Comparison of ENCODE assay signal across 8 cellular contexts in the genomic region with DNA sequence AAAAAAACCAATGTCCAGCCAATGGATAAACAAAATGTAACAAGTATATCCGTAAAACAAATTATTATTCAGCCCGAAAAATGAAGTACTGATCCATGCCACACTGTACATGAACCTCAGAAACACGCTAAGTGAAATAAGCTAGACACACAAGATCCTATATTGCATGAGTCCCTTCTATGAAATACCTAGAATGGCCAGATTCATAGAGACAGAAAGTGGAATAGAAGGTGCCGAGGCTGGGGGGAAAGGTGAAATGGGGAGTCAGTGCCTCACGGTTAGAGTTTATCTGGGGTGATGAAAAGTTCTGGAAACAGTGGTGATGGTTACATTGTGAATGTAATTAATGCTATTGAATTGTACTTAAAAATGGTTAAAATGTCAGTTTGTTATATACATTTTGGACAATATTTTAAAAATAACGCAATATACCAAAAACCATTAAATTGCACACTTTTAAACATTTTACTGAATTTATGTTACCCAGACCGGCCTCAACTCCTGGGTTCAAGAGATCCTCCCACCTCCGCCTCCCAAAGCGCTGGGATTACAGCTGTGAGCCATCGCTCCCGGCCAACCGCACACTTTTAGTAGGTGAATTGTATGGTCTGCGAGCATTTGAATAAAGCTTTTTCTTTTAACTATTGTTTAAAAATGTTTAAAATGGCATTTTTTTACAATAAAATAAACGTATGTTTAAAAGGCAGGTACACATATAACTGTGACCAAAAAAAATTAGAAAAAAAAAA. TPM values are rescaled to one million over a fixed set of nuclear protein-coding genes. Genes with fewer than 3 reads are reported as not detected.
DNase-seq lines count a peak whose midpoint lies in the region; ATAC-seq lines count a peak whose summit lies in the region.

No MANE protein-coding gene starts in this region.

- no peaks in the 10 kb centered on the region for H3K27me3 ChIP-seq in NT2/D1 (ENCODE audit: insufficient read depth, insufficient read length)

- no peak for DNase-seq in T-helper 1 cell
- no peak for DNase-seq in NT2/D1 (ENCODE audit: low read depth, low spot score)
- no peak for DNase-seq in natural killer cell treated with Interleukin-12 subunit alpha and Interleukin-12 subunit beta and Interleukin-15 and Interleukin-18, amount 100 ng/mL, for 72 hours (ENCODE audit: low spot score)

- H3K4me1 Mint-ChIP-seq in T-helper 1 cell treated with Interleukin-12 subunit alpha and Interleukin-12 subunit beta and Interleukin-4 antibody, amounts not matched to agents 30 μg/mL and 1 μg/mL, for 36 hours (ENCODE audit: low read depth): peaks cover 28% of the 10 kb centered on the region
- peaks cover 45% of the 10 kb centered on the region for H3K4me1 Mint-ChIP-seq in dendritic cell treated with granulocyte-macrophage colony-stimulating factor and Interleukin-4, amounts not matched to agents 40 ng/mL and 50 ng/mL, for 4 days (ENCODE audit: low read depth)
- H3K4me1 Mint-ChIP-seq in natural killer cell treated with Interleukin-12 subunit alpha and Interleukin-12 subunit beta and Interleukin-15 and Interleukin-18, amount 100 ng/mL, for 72 hours (ENCODE audit: low read depth in 2 of 2): peaks cover 38% of the 10 kb centered on the region in 2 donors

- H3K27ac Mint-ChIP-seq in T-helper 1 cell treated with Interleukin-12 subunit alpha and Interleukin-12 subunit beta and Interleukin-4 antibody, amounts not matched to agents 30 μg/mL and 1 μg/mL, for 36 hours: peak overlapping the region; percentile 70
- peak overlapping the region; percentile 93 for H3K27ac Mint-ChIP-seq in dendritic cell treated with granulocyte-macrophage colony-stimulating factor and Interleukin-4, amounts not matched to agents 40 ng/mL and 50 ng/mL, for 4 days
- H3K27ac Mint-ChIP-seq in natural killer cell treated with Interleukin-12 subunit alpha and Interleukin-12 subunit beta and Interleukin-15 and Interleukin-18, amount 100 ng/mL, for 72 hours: peak overlapping the region; percentile 95 to 99

- peak overlapping the region; percentile 99 for H3K4me3 ChIP-seq in NT2/D1 (ENCODE audit: insufficient read length, low read depth)

- no peaks in the 10 kb centered on the region for H3K27me3 Mint-ChIP-seq in T-helper 1 cell treated with Interleukin-12 subunit alpha and Interleukin-12 subunit beta and Interleukin-4 antibody, amounts not matched to agents 30 μg/mL and 1 μg/mL, for 36 hours (ENCODE audit: low read depth)
- no peaks in the 10 kb centered on the region for H3K27me3 Mint-ChIP-seq in dendritic cell treated with granulocyte-macrophage colony-stimulating factor and Interleukin-4, amounts not matched to agents 40 ng/mL and 50 ng/mL, for 4 days
- H3K27me3 Mint-ChIP-seq in natural killer cell treated with Interleukin-12 subunit alpha and Interleukin-12 subunit beta and Interleukin-15 and Interleukin-18, amount 100 ng/mL, for 72 hours: no peaks in the 10 kb centered on the region

- 0 out of 2 replicates have a peak, but pooled peaks cover under 1% of the 10 kb centered on the region for H3K9me3 ChIP-seq in NT2/D1 (ENCODE audit: insufficient read depth, low read length)

- intact Hi-C loops in dendritic cell treated with granulocyte-macrophage colony-stimulating factor and Interleukin-4, amounts not matched to agents 40 ng/mL and 50 ng/mL, for 4 days (cut with micrococcal nuclease): loop anchor here (1.0 kb wide), 1 partner anchor 214 kb away; a partner anchor contains a TSS

- ATAC-seq in natural killer cell treated with Interleukin-12 subunit alpha and Interleukin-12 subunit beta and Interleukin-15 and Interleukin-18, amount 100 ng/mL, for 72 hours: no peak
- ATAC-seq in HG03565 (IDR thresholded peaks at IDR 0.05; ENCODE audit: unreplicated experiment) (no peak), GM18868 (IDR thresholded peaks at IDR 0.05; ENCODE audit: unreplicated experiment) (no peak), GM21360 (IDR thresholded peaks at IDR 0.05; ENCODE audit: unreplicated experiment) (no peak)

- peaks cover 35% of the 10 kb centered on the region for H3K36me3 Mint-ChIP-seq in T-helper 1 cell treated with Interleukin-12 subunit alpha and Interleukin-12 subunit beta and Interleukin-4 antibody, amounts not matched to agents 30 μg/mL and 1 μg/mL, for 36 hours (ENCODE audit: low read depth)
- peaks cover 52% of the 10 kb centered on the region for H3K36me3 Mint-ChIP-seq in dendritic cell treated with granulocyte-macrophage colony-stimulating factor and Interleukin-4, amounts not matched to agents 40 ng/mL and 50 ng/mL, for 4 days (ENCODE audit: low read depth)
- peaks cover 15% of the 10 kb centered on the region for H3K36me3 Mint-ChIP-seq in natural killer cell treated with Interleukin-12 subunit alpha and Interleukin-12 subunit beta and Interleukin-15 and Interleukin-18, amount 100 ng/mL, for 72 hours

- peaks cover 4% of the 10 kb centered on the region for H3K9me3 Mint-ChIP-seq in T-helper 1 cell treated with Interleukin-12 subunit alpha and Interleukin-12 subunit beta and Interleukin-4 antibody, amounts not matched to agents 30 μg/mL and 1 μg/mL, for 36 hours
- H3K9me3 Mint-ChIP-seq in dendritic cell treated with granulocyte-macrophage colony-stimulating factor and Interleukin-4, amounts not matched to agents 40 ng/mL and 50 ng/mL, for 4 days: peaks cover 2% of the 10 kb centered on the region
- no peaks in the 10 kb centered on the region for H3K9me3 Mint-ChIP-seq in natural killer cell treated with Interleukin-12 subunit alpha and Interleukin-12 subunit beta and Interleukin-15 and Interleukin-18, amount 100 ng/mL, for 72 hours

- peaks cover 28% of the 10 kb centered on the region for H3K36me3 ChIP-seq in NT2/D1 (ENCODE audit: insufficient read depth, insufficient read length, low read length)

- peaks cover 2% of the 10 kb centered on the region for H3K4me1 ChIP-seq in NT2/D1 (ENCODE audit: insufficient read depth, insufficient read length)

- H3K4me3 Mint-ChIP-seq in T-helper 1 cell treated with Interleukin-12 subunit alpha and Interleukin-12 subunit beta and Interleukin-4 antibody, amounts not matched to agents 30 μg/mL and 1 μg/mL, for 36 hours: peak overlapping the region; percentile 96
- H3K4me3 Mint-ChIP-seq in dendritic cell treated with granulocyte-macrophage colony-stimulating factor and Interleukin-4, amounts not matched to agents 40 ng/mL and 50 ng/mL, for 4 days: peak overlapping the region; percentile 89
- peak overlapping the region; percentile 100 for H3K4me3 Mint-ChIP-seq in natural killer cell treated with Interleukin-12 subunit alpha and Interleukin-12 subunit beta and Interleukin-15 and Interleukin-18, amount 100 ng/mL, for 72 hours

- H3K9ac ChIP-seq in NT2/D1 (ENCODE audit: insufficient read length, low read depth): peak overlapping the region; percentile 94

RNA-seq across cellular contexts. Expression of a gene that starts 2.1 kb away (rescaled TPM):
- total RNA-seq in natural killer cell treated with Interleukin-12 subunit alpha and Interleukin-12 subunit beta and Interleukin-15 and Interleukin-18, amount 100 ng/mL, for 72 hours: 10 to 100 TPM; 22.2 to 29.9 TPM

RNA-seq across cellular contexts. Expression of a gene that starts 13.7 kb away (rescaled TPM):
- not detected for total RNA-seq in natural killer cell treated with Interleukin-12 subunit alpha and Interleukin-12 subunit beta and Interleukin-15 and Interleukin-18, amount 100 ng/mL, for 72 hours
